Comparison of ENCODE assay signal across 8 cellular contexts in genomic region chr1:21326861-21327344, GRCh38. TPM values are rescaled to one million over a fixed set of nuclear protein-coding genes. Genes with fewer than 3 reads are reported as not detected.
DNase-seq lines count a peak whose midpoint lies in the region; ATAC-seq, FAIRE-seq and TF ChIP-seq lines count a peak whose summit lies in the region.
"Had no signal": no experiment of that assay in that cellular context is flagged by ENCODE, and none has a peak within 500 bp of the region (broad histone marks: within the 10 kb centered on the region; RNA-seq: fewer than 3 reads in every experiment).

No MANE protein-coding gene starts in this region.

- H3K9me3 ChIP-seq in Karpas-422 (ENCODE audit: low read length) (no peaks in the 10 kb centered on the region), K562 (replicated peaks; ENCODE audit: control insufficient read depth, insufficient read depth, low read depth, low read length) (no peaks in the 10 kb centered on the region), HepG2 (ENCODE audit: low read length) (no peaks in the 10 kb centered on the region), stomach (no peaks in the 10 kb centered on the region)

- H3K36me3 ChIP-seq in Karpas-422 (ENCODE audit: insufficient read depth, low read length) (peaks cover 3% of the 10 kb centered on the region), K562 (ENCODE audit: control insufficient read depth, insufficient read depth, low read length) (no peaks in the 10 kb centered on the region; the same call in 2 of the 3 replicates), HepG2 (replicated peaks in 1 of 2; ENCODE audit: control insufficient read depth in 1 of 2, insufficient read depth in 2 of 2, low read length in 2 of 2) (no peaks in the 10 kb centered on the region), stomach (no peaks in the 10 kb centered on the region), brain microvascular endothelial cell (replicated peaks) (no peaks in the 10 kb centered on the region)

- no peak for FAIRE-seq in K562 (lab: Jason Lieb, UNC)
- FAIRE-seq in HepG2 (lab: Jason Lieb, UNC): no peak

- CTCF ChIA-PET in K562 (lab: Yijun Ruan, JAX; ENCODE audit: low intra/inter-chr PET ratio) (no interaction called here), HepG2 (lab: Yijun Ruan, JAX; ENCODE audit: low intra/inter-chr PET ratio, low total read pairs) (no interaction called here)

- intact Hi-C loops in K562 (cut with micrococcal nuclease) (no loop called here), HepG2 (cut with micrococcal nuclease; ENCODE audit: unreplicated experiment) (no loop called here), stomach (cut with DNase I; ENCODE audit: low total_unique reads) (no loop called here), left colon (cut with DNase I, micrococcal nuclease) (no loop called here)

- in situ Hi-C loops in K562 (cut with MboI): no loop called here
- in situ Hi-C loops in HepG2 (cut with HindIII; ENCODE audit: extremely low pct_ligation_motif_present, low pct_unique_long_range_greater_than_20kb): no loop called here
- in situ Hi-C loops in brain microvascular endothelial cell (cut with HindIII; ENCODE audit: low pct_ligation_motif_present, low sequenced_read_pairs): no loop called here

- H3K79me2 ChIP-seq in Karpas-422 (ENCODE audit: low read length) (peaks cover 97% of the 10 kb centered on the region), K562 (ENCODE audit: control insufficient read depth, insufficient read depth, low read length) (peaks cover 2% of the 10 kb centered on the region; the same call in 1 of the 3 replicates), HepG2 (ENCODE audit: insufficient read depth, low read length) (peaks cover 6% of the 10 kb centered on the region)

- TF ChIP-seq RAD21 in K562 (CRISPR knock-in tag; conservative IDR thresholded peaks at IDR 0.05 in 1 of 2, IDR thresholded peaks at IDR 0.05 in 1 of 2) (no peak), HepG2 (CRISPR knock-in tag; IDR thresholded peaks at IDR 0.05) (no peak)

- BruUV-seq in K562 (replicated peaks; lab: Mats Ljungman, UMichigan) (no TSS peak), HepG2 (replicated peaks; lab: Mats Ljungman, UMichigan) (no TSS peak)

- no peak overlapping the region for H2AFZ ChIP-seq in Karpas-422 (ENCODE audit: low read length)
- H2AFZ ChIP-seq in K562 (ENCODE audit: low read depth, low read length): no peak overlapping the region
- H2AFZ ChIP-seq in HepG2 (ENCODE audit: low read length): no peak overlapping the region

- peak overlapping the region; percentile 67 for H3K9ac ChIP-seq in Karpas-422 (ENCODE audit: low read length)
- no peak overlapping the region for H3K9ac ChIP-seq in K562 (ENCODE audit: insufficient read depth in 1 of 2, low read depth in 2 of 2, low read length in 2 of 2)
- no peak overlapping the region for H3K9ac ChIP-seq in HepG2 (ENCODE audit: insufficient read depth, low read depth, low read length)

- POLR2A ChIA-PET in K562 (lab: Yijun Ruan, JAX): interaction anchor here (0.6 to 2.5 kb wide), 3 partner anchors 11 to 57 kb away, joined by 3 to 11 read pairs (median 3); no protein-coding TSS in a partner anchor
- POLR2A ChIA-PET in HepG2 (lab: Yijun Ruan, JAX): interaction anchor here (5.5 kb wide), 1 partner anchor 11 kb away, joined by 43 read pairs; no protein-coding TSS in a partner anchor

- H3K27me3 ChIP-seq in Karpas-422 (ENCODE audit: low read length): no peaks in the 10 kb centered on the region
- H3K27me3 ChIP-seq in K562 (ENCODE audit: control insufficient read depth in 2 of 2, insufficient read depth in 2 of 2, low read length in 2 of 2): no peaks in the 10 kb centered on the region
- H3K27me3 ChIP-seq in HepG2 (ENCODE audit: control insufficient read depth in 1 of 2, insufficient read depth in 2 of 2, low read length in 2 of 2): no peaks in the 10 kb centered on the region
- H3K27me3 ChIP-seq in stomach: no peaks in the 10 kb centered on the region
- H3K27me3 ChIP-seq in brain microvascular endothelial cell (replicated peaks): no peaks in the 10 kb centered on the region

- TF ChIP-seq EP300 in K562 (IDR thresholded peaks at IDR 0.05; ENCODE audit: low read length): no peak
- no peak for TF ChIP-seq EP300 in HepG2 (IDR thresholded peaks at IDR 0.05; ENCODE audit: low read depth in 2 of 2, low read length in 2 of 2)
- TF ChIP-seq EP300 in HepG2 (CRISPR knock-in tag; IDR thresholded peaks at IDR 0.05; ENCODE audit: borderline replicate concordance): no peak
- TF ChIP-seq EP300 in stomach (IDR thresholded peaks at IDR 0.05): no peak

- ATAC-seq in K562: no peak
- peak; percentile 31 for ATAC-seq in HepG2
- no peak for ATAC-seq in left colon
- ATAC-seq in GM18868 (IDR thresholded peaks at IDR 0.05; ENCODE audit: unreplicated experiment): no peak

- no peaks in the 10 kb centered on the region for H3K9me2 ChIP-seq in Karpas-422 (replicated peaks; ENCODE audit: insufficient read depth, low read length)

- H3K4me2 ChIP-seq in Karpas-422 (ENCODE audit: low read depth, low read length, poor library complexity, severe bottlenecking) (peak overlapping the region; percentile 83), K562 (ENCODE audit: insufficient read depth, low read length) (no peak overlapping the region), HepG2 (ENCODE audit: low read depth, low read length) (peak overlapping the region; percentile 44)

- TF ChIP-seq POLR2A in K562 (conservative IDR thresholded peaks at IDR 0.05): no peak
- TF ChIP-seq POLR2A in HepG2 (IDR thresholded peaks at IDR 0.05; ENCODE audit: insufficient read depth in 1 of 2, low read depth in 2 of 2, low read length in 2 of 2): no peak
- no peak for TF ChIP-seq POLR2A in stomach (IDR thresholded peaks at IDR 0.05)

- H3K4me3 ChIP-seq in Karpas-422 (ENCODE audit: low read length) (peak overlapping the region; percentile 52; the same call in 1 of the 2 replicates), K562 (no peak overlapping the region), HepG2 (replicated peaks in 1 of 3; ENCODE audit: insufficient read depth in 1 of 3, low read depth in 2 of 3, low read length in 3 of 3) (peak overlapping the region in 1 of 3 experiments; percentile 36; a peak in 1 of 6 replicates), stomach (no peak overlapping the region), brain microvascular endothelial cell (ENCODE audit: low read depth, low read length) (no peak overlapping the region)

- H3K4me1 ChIP-seq in Karpas-422 (ENCODE audit: low read length) (peaks cover 87% of the 10 kb centered on the region), K562 (replicated peaks in 1 of 2; ENCODE audit: control insufficient read depth in 2 of 2, insufficient read depth in 2 of 2, low read length in 2 of 2) (peaks cover 32 to 33% of the 10 kb centered on the region in 2 experiments), HepG2 (ENCODE audit: insufficient read depth, low read length) (peaks cover 98% of the 10 kb centered on the region), stomach (peaks cover 85 to 100% (median 93%) of the 10 kb centered on the region in 4 donors)

- TF ChIP-seq CTCF in K562 (IDR thresholded peaks at IDR 0.05 in 2 of 3, conservative IDR thresholded peaks at IDR 0.05 in 1 of 3; ENCODE audit: insufficient read depth in 2 of 3, low read depth in 1 of 3, low read length in 3 of 3): no peak
- no peak for TF ChIP-seq CTCF in HepG2 (CRISPR knock-in tag; IDR thresholded peaks at IDR 0.05)
- no peak for TF ChIP-seq CTCF in stomach (IDR thresholded peaks at IDR 0.05)
- TF ChIP-seq CTCF in brain microvascular endothelial cell (IDR thresholded peaks at IDR 0.05; ENCODE audit: low read depth, low read length, missing control alignments): no peak

- H3K9me1 ChIP-seq in K562 (ENCODE audit: control insufficient read depth, insufficient read depth, low read length): no peaks in the 10 kb centered on the region

- H4K20me1 ChIP-seq in Karpas-422 (ENCODE audit: insufficient read depth, low read depth, low read length): no peaks in the 10 kb centered on the region
- peaks cover 25% of the 10 kb centered on the region for H4K20me1 ChIP-seq in K562 (replicated peaks; ENCODE audit: control insufficient read depth, insufficient read depth, low read length)
- no peaks in the 10 kb centered on the region for H4K20me1 ChIP-seq in HepG2 (ENCODE audit: insufficient read depth, low read length)

- 71% methylated on average over 10 of the region's 10 CpGs for WGBS in K562 (ENCODE audit: insufficient coverage, low coverage, missing lambda C conversion rate)
- 50% methylated on average over 4 of the region's 10 CpGs for WGBS in HepG2 (ENCODE audit: low lambda C conversion rate)
- 60 to 81% (median 76%) methylated on average over 6 to 10 of the region's 10 CpGs for WGBS in stomach, 5 donors

- peak overlapping the region; percentile 94 for H3K27ac ChIP-seq in Karpas-422 (ENCODE audit: low read length)
- H3K27ac ChIP-seq in K562 (ENCODE audit: extremely low read depth, low read depth, low read length): no peak overlapping the region
- no peak overlapping the region for H3K27ac ChIP-seq in HepG2 (ENCODE audit: extremely low read length, insufficient read depth, low read length)
- H3K27ac ChIP-seq in stomach: peak overlapping the region; percentile 5 to 93 (median 91)
- H3K27ac ChIP-seq in brain microvascular endothelial cell: no peak overlapping the region

- DNase-seq in Karpas-422: no peak
- no peak for DNase-seq in K562 (ENCODE audit: extremely low read depth in 1 of 4, low spot score in 3 of 4)
- no peak for DNase-seq in HepG2 (ENCODE audit: low spot score)
- no peak for DNase-seq in stomach
- DNase-seq in left colon: no peak
- DNase-seq in brain microvascular endothelial cell: no peak
- DNase-seq: RPMI8226 had no signal

RNA-seq across cellular contexts. Expression of gene ECE1, which starts 36.6 kb away (rescaled TPM):
- total RNA-seq in Karpas-422 (2014; rRNA removed; shearing (Covaris generic); ENCODE audit: low replicate concordance): 59.9 and 81.7 TPM in 2 replicates
- 46.9 and 72.4 TPM in 2 replicates for total RNA-seq in K562 (2011; cell fraction: chromatin; rRNA removed; ENCODE audit: low replicate concordance)
- total RNA-seq in K562 (2011; cell fraction: nucleolus; rRNA removed): 41.5 and 47.5 TPM in 2 replicates
- 38.9 and 42.0 TPM in 2 replicates for total RNA-seq in K562 (2011; cell fraction: nucleoplasm; rRNA removed)
- total RNA-seq in K562 (2014; rRNA removed) (18.8 and 21.3 TPM in 2 replicates), K562 (2014; rRNA removed; fragmentation: Illumina TruSeq; extraction: Trizol) (11.0 and 14.5 TPM in 2 replicates), K562 (2015; rRNA removed; fragmentation: Illumina TruSeq; extraction: Trizol) (5.3 and 6.9 TPM in 2 replicates), K562 (2021) (31.6 and 34.8 TPM in 2 replicates), HepG2 (2016; rRNA removed; fragmentation: Illumina TruSeq; extraction: Trizol) (11.1 and 21.2 TPM in 2 replicates), stomach (100 to 1,000 TPM in 2 of 5 donors, 10 to 100 TPM in 3; 40.2 to 574 (median 71.4) TPM), left colon (100 to 1,000 TPM; 110 to 165 TPM)
- polyA plus RNA-seq in K562 (2011; rRNA removed) (10.3 and 26.8 TPM in 2 replicates), K562 (2014; fragmentation: Illumina TruSeq; extraction: Trizol) (29.7 and 30.8 TPM in 2 replicates), K562 (2014; fragmentation: Nextera tagmentation; extraction: Ambion mirVana) (under 1 TPM; 0.56 to 0.61 TPM), K562 (2014; rRNA removed) (10.1 and 12.1 TPM in 2 replicates), HepG2 (2011; rRNA removed) (13.5 and 17.0 TPM in 2 replicates), stomach (10 to 100 TPM; 17.6 to 30.9 (median 25.4) TPM)
- polyA plus RNA-seq in K562 (2011; cell fraction: cytosol; rRNA removed): 5.5 and 9.8 TPM in 2 replicates
- 12.7 and 17.7 TPM in 2 replicates for polyA plus RNA-seq in K562 (2011; cell fraction: nucleus; rRNA removed)
- polyA plus RNA-seq in K562 (2012): 20.2 and 46.9 TPM in 2 replicates
- 9.1 and 14.0 TPM in 2 replicates for polyA minus RNA-seq in K562 (2011; rRNA and poly(A)+ RNA removed)
- polyA minus RNA-seq in K562 (2011; cell fraction: cytosol; rRNA and poly(A)+ RNA removed): 9.9 and 13.4 TPM in 2 replicates
- 9.1 and 11.0 TPM in 2 replicates for polyA minus RNA-seq in K562 (2011; cell fraction: nucleus; rRNA and poly(A)+ RNA removed)
- total RNA-seq in HepG2 (2016; cell fraction: cytosol; rRNA removed; fragmentation: Illumina TruSeq; extraction: Trizol; ENCODE audit: low read depth): 3.1 and 4.6 TPM in 2 replicates
- 8.0 and 21.1 TPM in 2 replicates for total RNA-seq in HepG2 (2016; cell fraction: insoluble cytoplasmic fraction; rRNA removed; fragmentation: Illumina TruSeq; extraction: Trizol)
- total RNA-seq in HepG2 (2016; cell fraction: membrane; rRNA removed; fragmentation: Illumina TruSeq; extraction: Trizol): 5.2 and 6.6 TPM in 2 replicates
- total RNA-seq in HepG2 (2016; cell fraction: nucleus; rRNA removed; fragmentation: Illumina TruSeq; extraction: Trizol): 18.9 and 25.8 TPM in 2 replicates
- 7.9 and 8.8 TPM in 2 replicates for polyA plus RNA-seq in HepG2 (2011; cell fraction: cytosol; rRNA removed)
- polyA plus RNA-seq in HepG2 (2011; cell fraction: nucleus; rRNA removed): 20.3 and 20.8 TPM in 2 replicates
- 23.5 and 24.3 TPM in 2 replicates for polyA plus RNA-seq in HepG2 (2012)
- 1.8 TPM in 2 replicates for polyA plus RNA-seq in HepG2 (2016; cell fraction: cytosol; fragmentation: Illumina TruSeq; extraction: Trizol; ENCODE audit: low read depth)
- polyA plus RNA-seq in HepG2 (2016; cell fraction: insoluble cytoplasmic fraction; fragmentation: Illumina TruSeq; extraction: Trizol; ENCODE audit: low read depth): 8.3 and 10.9 TPM in 2 replicates
- polyA plus RNA-seq in HepG2 (2016; cell fraction: membrane; fragmentation: Illumina TruSeq; extraction: Trizol; ENCODE audit: low read depth): 2.8 and 3.4 TPM in 2 replicates
- polyA plus RNA-seq in HepG2 (2016; cell fraction: nucleus; fragmentation: Illumina TruSeq; extraction: Trizol; ENCODE audit: insufficient read depth, low read depth): 36.4 and 38.3 TPM in 2 replicates
- 34.0 and 41.6 TPM in 2 replicates for polyA minus RNA-seq in HepG2 (2011; rRNA and poly(A)+ RNA removed; ENCODE audit: low replicate concordance)
- 9.9 and 11.8 TPM in 2 replicates for polyA minus RNA-seq in HepG2 (2011; cell fraction: cytosol; rRNA and poly(A)+ RNA removed)
- 11.3 and 11.4 TPM in 2 replicates for polyA minus RNA-seq in HepG2 (2011; cell fraction: nucleus; rRNA and poly(A)+ RNA removed)

Comparison
In these comparisons a context has a peak if more than half of its experiments do, and no peak if none do; other contexts are left out.
1. H3K27ac ChIP-seq: peak in Karpas-422 (single experiment) and stomach (5 of 5); none in K562 (single experiment), HepG2 (single experiment) and brain microvascular endothelial cell (single experiment).